15 cellular contexts compared by ENCODE assay signal in genomic region chr14:54698501-54698900, GRCh38.
A peak's percentile ranks its signal among the peaks of the same experiment; 100 is the strongest.
DNase-seq lines count a peak whose midpoint lies in the region; ATAC-seq and TF ChIP-seq lines count a peak whose summit lies in the region.
"Had no signal": no experiment of that assay in that cellular context is flagged by ENCODE, and none has a peak within 500 bp of the region (broad histone marks: within the 10 kb centered on the region; RNA-seq: fewer than 3 reads in every experiment).

No MANE protein-coding gene starts in this region.

- ATAC-seq in PC-3 (no peak), gastroesophageal sphincter (no peak), HG02840 (IDR thresholded peaks at IDR 0.05; ENCODE audit: low FRiP score, unreplicated experiment) (no peak)
- no peak for ATAC-seq in CD4-positive, alpha-beta T cell (ENCODE audit: poor library complexity)

- peaks cover 27% of the 10 kb centered on the region for H3K4me1 Mint-ChIP-seq in mesothelial cell of epicardium
- no peaks in the 10 kb centered on the region for H3K4me1 Mint-ChIP-seq in CD4-positive, alpha-beta T cell (ENCODE audit: low read depth)
- H3K4me1 Mint-ChIP-seq in activated T-helper 2 cell treated with anti-CD3 and anti-CD28 coated beads, Interferon-gamma antibody, Interleukin-2, Interleukin-4, amounts not matched to agents 10 μg/mL and 5 μg/mL and 100 μg/mL, durations not matched to agents 14 hours and 24 hours and 36 hours (ENCODE audit: low read depth): peaks cover 8% of the 10 kb centered on the region

- BruUV-seq in PC-3 (replicated peaks; lab: Mats Ljungman, UMichigan): TSS peak; percentile 11

- no peaks in the 10 kb centered on the region for H3K9me3 ChIP-seq in PC-3 (ENCODE audit: low read length)
- no peaks in the 10 kb centered on the region for H3K9me3 ChIP-seq in gastroesophageal sphincter
- H3K9me3 ChIP-seq in thyroid gland: no peaks in the 10 kb centered on the region
- H3K9me3 ChIP-seq in CD4-positive, alpha-beta T cell (ENCODE audit: control insufficient read depth, low read length): no peaks in the 10 kb centered on the region

- H3K4me1 ChIP-seq in PC-3 (ENCODE audit: insufficient read depth, low read length): peaks cover 15% of the 10 kb centered on the region
- H3K4me1 ChIP-seq in gastroesophageal sphincter: peaks cover 0 to 50% (median 11%) of the 10 kb centered on the region in 3 donors
- H3K4me1 ChIP-seq in thyroid gland: peaks cover 9 to 33% of the 10 kb centered on the region in 2 donors

- H2AFZ ChIP-seq in PC-3 (ENCODE audit: low read length): no peak overlapping the region

- peaks cover 3% of the 10 kb centered on the region for H3K36me3 Mint-ChIP-seq in mesothelial cell of epicardium
- H3K36me3 Mint-ChIP-seq in CD4-positive, alpha-beta T cell (ENCODE audit: low read depth): no peaks in the 10 kb centered on the region
- peaks cover 6% of the 10 kb centered on the region for H3K36me3 Mint-ChIP-seq in activated T-helper 2 cell treated with anti-CD3 and anti-CD28 coated beads, Interferon-gamma antibody, Interleukin-2, Interleukin-4, amounts not matched to agents 10 μg/mL and 5 μg/mL and 100 μg/mL, durations not matched to agents 14 hours and 24 hours and 36 hours (ENCODE audit: low read depth)
- H3K36me3 Mint-ChIP-seq: activated naive CD8-positive, alpha-beta T cell had no signal

- H3K79me2 ChIP-seq in PC-3 (ENCODE audit: low read length): peaks cover 18% of the 10 kb centered on the region

- no peak overlapping the region for H3K4me3 Mint-ChIP-seq in mesothelial cell of epicardium
- H3K4me3 Mint-ChIP-seq in CD4-positive, alpha-beta T cell: no peak overlapping the region
- H3K4me3 Mint-ChIP-seq in activated T-helper 2 cell treated with anti-CD3 and anti-CD28 coated beads, Interferon-gamma antibody, Interleukin-2, Interleukin-4, amounts not matched to agents 10 μg/mL and 5 μg/mL and 100 μg/mL, durations not matched to agents 14 hours and 24 hours and 36 hours (ENCODE audit: low read depth): no peak overlapping the region
- H3K4me3 Mint-ChIP-seq: activated naive CD8-positive, alpha-beta T cell had no signal

- no peaks in the 10 kb centered on the region for H3K9me3 Mint-ChIP-seq in mesothelial cell of epicardium
- H3K9me3 Mint-ChIP-seq in CD4-positive, alpha-beta T cell: no peaks in the 10 kb centered on the region
- H3K9me3 Mint-ChIP-seq in activated T-helper 2 cell treated with anti-CD3 and anti-CD28 coated beads, Interferon-gamma antibody, Interleukin-2, Interleukin-4, amounts not matched to agents 10 μg/mL and 5 μg/mL and 100 μg/mL, durations not matched to agents 14 hours and 24 hours and 36 hours: no peaks in the 10 kb centered on the region

- no peak for DNase-seq in PC-3
- no peak for DNase-seq in mesothelial cell of epicardium (ENCODE audit: low spot score in 2 of 2, unreplicated experiment in 2 of 2)
- DNase-seq in thyroid gland: no peak
- no peak for DNase-seq in NCI-H446 (lab: John Stamatoyannopoulos, UW)
- DNase-seq in CD4-positive, alpha-beta T cell: no peak
- DNase-seq in activated T-helper 2 cell treated with anti-CD3 and anti-CD28 coated beads, Interferon-gamma antibody, Interleukin-2, Interleukin-4, amounts not matched to agents 10 μg/mL and 5 μg/mL and 100 μg/mL, durations not matched to agents 14 hours and 24 hours and 36 hours (ENCODE audit: low spot score): no peak
- DNase-seq: activated CD4-positive, alpha-beta T cell treated with anti-CD3 and anti-CD28 coated beads for 48 hours; erythroblast; hippocampal formation; occipital lobe had no signal

- H3K27ac Mint-ChIP-seq in mesothelial cell of epicardium: peak overlapping the region; percentile 89
- no peak overlapping the region for H3K27ac Mint-ChIP-seq in CD4-positive, alpha-beta T cell
- H3K27ac Mint-ChIP-seq in activated T-helper 2 cell treated with anti-CD3 and anti-CD28 coated beads, Interferon-gamma antibody, Interleukin-2, Interleukin-4, amounts not matched to agents 10 μg/mL and 5 μg/mL and 100 μg/mL, durations not matched to agents 14 hours and 24 hours and 36 hours: no peak overlapping the region
- H3K27ac Mint-ChIP-seq: activated naive CD8-positive, alpha-beta T cell had no signal

- POLR2A ChIA-PET in PC-3 (lab: Charles Lee; ENCODE audit: unreplicated experiment): no interaction called here
- POLR2A ChIA-PET in CD4-positive, alpha-beta T cell (lab: Charles Lee): no interaction called here

- WGBS in gastroesophageal sphincter (ENCODE audit: low coverage in 1 of 2), 2 donors: 33 to 74% methylated on average over 4 to 5 of the region's 6 CpGs
- 71 to 77% methylated on average over 6 of the region's 6 CpGs for WGBS in thyroid gland, 2 donors

- CTCF ChIA-PET in PC-3 (lab: Charles Lee): no interaction called here
- CTCF ChIA-PET in CD4-positive, alpha-beta T cell (lab: Charles Lee): interaction anchor here (0.8 kb wide), 1 partner anchor 1060 kb away, joined by 3 read pairs; no protein-coding TSS in a partner anchor

- no peak overlapping the region for H3K4me2 ChIP-seq in PC-3 (ENCODE audit: low read length)

- H3K36me3 ChIP-seq in PC-3 (ENCODE audit: low read depth, low read length) (no peaks in the 10 kb centered on the region; the same call in 1 of the 2 replicates), gastroesophageal sphincter (peaks cover 0 to 12% of the 10 kb centered on the region in 2 donors), thyroid gland (no peaks in the 10 kb centered on the region)

- H3F3A ChIP-seq in PC-3 (ENCODE audit: low read length, unreplicated experiment): no peaks in the 10 kb centered on the region

- no peak overlapping the region for H3K9ac ChIP-seq in PC-3 (ENCODE audit: low read length)
- H3K9ac ChIP-seq: BLaER1 treated with 17β-estradiol and CSF1 and Interleukin-3, amounts not matched to agents 10 nM and 100 nM had no signal

- H3K9me2 ChIP-seq in PC-3 (replicated peaks; ENCODE audit: low read length): no peaks in the 10 kb centered on the region

- intact Hi-C loops in PC-3 (cut with micrococcal nuclease): no loop called here
- intact Hi-C loops in thyroid gland (cut with DNase I): loop anchor here (10.0 kb wide), 1 partner anchor 76 kb away; no protein-coding TSS in a partner anchor
- intact Hi-C loops in CD4-positive, alpha-beta T cell (cut with DNase I, micrococcal nuclease): loop anchor here in 1 of 2 experiments (5.0 kb wide), 1 partner anchor 59 kb away; no protein-coding TSS in a partner anchor
- intact Hi-C loops in activated T-helper 2 cell treated with anti-CD3 and anti-CD28 coated beads, Interferon-gamma antibody, Interleukin-2, Interleukin-4, amounts not matched to agents 10 μg/mL and 5 μg/mL and 100 μg/mL, durations not matched to agents 14 hours and 24 hours and 36 hours (cut with micrococcal nuclease): no loop called here

- TF ChIP-seq EP300 in gastroesophageal sphincter (IDR thresholded peaks at IDR 0.05): no peak

- H3K27me3 ChIP-seq in PC-3 (ENCODE audit: low read length) (no peaks in the 10 kb centered on the region), gastroesophageal sphincter (no peaks in the 10 kb centered on the region), thyroid gland (no peaks in the 10 kb centered on the region)
- H3K27me3 ChIP-seq in CD4-positive, alpha-beta T cell (ENCODE audit: control insufficient read depth, insufficient read depth, low read length): no peaks in the 10 kb centered on the region
- H3K27me3 ChIP-seq: BLaER1 treated with 17β-estradiol and CSF1 and Interleukin-3, amounts not matched to agents 10 nM and 100 nM had no signal

- no peak for TF ChIP-seq POLR2A in gastroesophageal sphincter (IDR thresholded peaks at IDR 0.05)
- TF ChIP-seq POLR2A in thyroid gland (IDR thresholded peaks at IDR 0.05): no peak

- H3K27me3 Mint-ChIP-seq in mesothelial cell of epicardium (ENCODE audit: low read depth): no peaks in the 10 kb centered on the region
- peaks cover 22% of the 10 kb centered on the region for H3K27me3 Mint-ChIP-seq in CD4-positive, alpha-beta T cell
- H3K27me3 Mint-ChIP-seq in activated T-helper 2 cell treated with anti-CD3 and anti-CD28 coated beads, Interferon-gamma antibody, Interleukin-2, Interleukin-4, amounts not matched to agents 10 μg/mL and 5 μg/mL and 100 μg/mL, durations not matched to agents 14 hours and 24 hours and 36 hours (ENCODE audit: low read depth): peaks cover 53% of the 10 kb centered on the region

- no peaks in the 10 kb centered on the region for H4K20me1 ChIP-seq in PC-3 (ENCODE audit: low read length)

- H3K4me3 ChIP-seq in PC-3 (ENCODE audit: low read length) (no peak overlapping the region), gastroesophageal sphincter (no peak overlapping the region), thyroid gland (replicated peaks in 1 of 3) (no peak overlapping the region)
- H3K4me3 ChIP-seq: BLaER1 treated with 17β-estradiol and CSF1 and Interleukin-3, amounts not matched to agents 10 nM and 100 nM had no signal

- H3K27ac ChIP-seq in PC-3 (ENCODE audit: low read length) (no peak overlapping the region), gastroesophageal sphincter (peak overlapping the region; percentile 35 to 86 (median 69)), thyroid gland (peak overlapping the region in 2 of 3 donors; percentile 65 to 70)
- H3K27ac ChIP-seq in CD4-positive, alpha-beta T cell (ENCODE audit: low read depth, low read length): no peak overlapping the region
- H3K27ac ChIP-seq: BLaER1 treated with 17β-estradiol and CSF1 and Interleukin-3, amounts not matched to agents 10 nM and 100 nM; HL-60 had no signal

- TF ChIP-seq CTCF in PC-3 (conservative IDR thresholded peaks at IDR 0.05; ENCODE audit: low read depth, low read length) (no peak; the same call in 1 of the 2 replicates), gastroesophageal sphincter (IDR thresholded peaks at IDR 0.05) (no peak), mesothelial cell of epicardium (IDR thresholded peaks at IDR 0.05; ENCODE audit: unreplicated experiment) (no peak), thyroid gland (IDR thresholded peaks at IDR 0.05) (no peak)
- no peak for TF ChIP-seq CTCF in CD4-positive, alpha-beta T cell (IDR thresholded peaks at IDR 0.05)

Comparison
In these comparisons a context has a peak if more than half of its experiments do, and no peak if none do; other contexts are left out.
1. H3K27ac ChIP-seq: peak in gastroesophageal sphincter (4 of 4) and thyroid gland (2 of 3); none in PC-3 (single experiment) and CD4-positive, alpha-beta T cell (single experiment).